Comparison of ENCODE assay signal across 11 cellular contexts in the genomic region with DNA sequence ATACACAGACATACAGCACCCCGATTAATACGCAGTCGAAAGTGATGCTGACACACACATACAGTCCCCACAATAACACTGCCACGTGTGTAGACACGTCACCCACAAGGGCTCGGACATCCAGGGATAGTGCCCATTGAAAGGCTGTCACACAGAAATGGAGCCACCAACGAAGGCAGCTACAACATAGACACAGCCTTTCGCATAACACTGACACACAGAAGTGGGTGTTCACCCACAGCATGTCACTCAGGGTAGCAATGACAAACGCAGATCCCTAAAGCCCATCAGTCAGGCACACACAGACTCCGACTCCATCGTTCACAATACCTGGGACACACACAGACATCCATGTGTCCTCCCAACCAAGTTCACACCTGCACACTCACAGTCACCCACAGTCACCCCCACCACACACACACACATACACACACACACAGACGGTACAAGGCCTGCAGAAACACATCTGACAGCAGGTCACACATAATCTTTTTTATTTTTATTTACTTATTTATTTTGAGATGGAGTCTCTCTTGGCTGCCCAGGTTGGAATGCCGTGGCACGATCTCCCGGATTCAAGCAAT. TPM values are rescaled to one million over a fixed set of nuclear protein-coding genes. Genes with fewer than 3 reads are reported as not detected.
DNase-seq lines count a peak whose midpoint lies in the region; ATAC-seq and TF ChIP-seq lines count a peak whose summit lies in the region.
"Had no signal": no experiment of that assay in that cellular context is flagged by ENCODE, and none has a peak within 500 bp of the region (broad histone marks: within the 10 kb centered on the region; RNA-seq: fewer than 3 reads in every experiment).

No MANE protein-coding gene starts in this region.

- H3K4me3 Mint-ChIP-seq in T-helper 2 cell treated with Interferon-gamma antibody and Interleukin-4, amounts not matched to agents 5 μg/mL and 100 μg/mL, for 36 hours: peak overlapping the region; percentile 66
- peak overlapping the region; percentile 70 for H3K4me3 Mint-ChIP-seq in activated B cell treated with CpG ODN at 0.5 μM for 24 hours

- no peak for ATAC-seq in activated B cell treated with CpG ODN at 0.5 μM for 24 hours (ENCODE audit: low read depth)
- no peak for ATAC-seq in GM19467 (IDR thresholded peaks at IDR 0.05; ENCODE audit: unreplicated experiment)

- TF ChIP-seq CTCF in activated B cell treated with CpG ODN at 0.5 μM for 24 hours (IDR thresholded peaks at IDR 0.05): no peak
- TF ChIP-seq CTCF in foreskin fibroblast (IDR thresholded peaks at IDR 0.05; ENCODE audit: low read depth, low read length): no peak

- peak overlapping the region; percentile 58 to 60 for H3K4me3 ChIP-seq in foreskin fibroblast (ENCODE audit: low read depth in 1 of 2, low read length in 2 of 2)
- peak overlapping the region in 6 of 7 experiments; percentile 56 to 66 (median 64) for H3K4me3 ChIP-seq in skin epidermis

- H3K27me3 Mint-ChIP-seq in T-helper 2 cell treated with Interferon-gamma antibody and Interleukin-4, amounts not matched to agents 5 μg/mL and 100 μg/mL, for 36 hours (ENCODE audit: low read depth): peaks cover 26% of the 10 kb centered on the region
- peaks cover 38% of the 10 kb centered on the region for H3K27me3 Mint-ChIP-seq in activated B cell treated with CpG ODN at 0.5 μM for 24 hours

- POLR2A ChIA-PET in activated B cell treated with CpG ODN at 0.5 μM for 24 hours (lab: Charles Lee): interaction anchor here (0.7 to 1.5 kb wide), 4 partner anchors 27 to 119 kb away, joined by 3 read pairs; partner anchors contain the start of gene C19orf53

- intact Hi-C loops in activated B cell treated with CpG ODN at 0.5 μM for 24 hours (cut with micrococcal nuclease): no loop called here

- peaks cover 17% of the 10 kb centered on the region for H3K4me1 Mint-ChIP-seq in T-helper 2 cell treated with Interferon-gamma antibody and Interleukin-4, amounts not matched to agents 5 μg/mL and 100 μg/mL, for 36 hours (ENCODE audit: low read depth)
- peaks cover 19% of the 10 kb centered on the region for H3K4me1 Mint-ChIP-seq in activated B cell treated with CpG ODN at 0.5 μM for 24 hours

- no peaks in the 10 kb centered on the region for H3K36me3 Mint-ChIP-seq in T-helper 2 cell treated with Interferon-gamma antibody and Interleukin-4, amounts not matched to agents 5 μg/mL and 100 μg/mL, for 36 hours (ENCODE audit: low read depth)
- no peaks in the 10 kb centered on the region for H3K36me3 Mint-ChIP-seq in activated B cell treated with CpG ODN at 0.5 μM for 24 hours (ENCODE audit: low read depth)

- no peak overlapping the region for H3K27ac Mint-ChIP-seq in T-helper 2 cell treated with Interferon-gamma antibody and Interleukin-4, amounts not matched to agents 5 μg/mL and 100 μg/mL, for 36 hours
- H3K27ac Mint-ChIP-seq in activated B cell treated with CpG ODN at 0.5 μM for 24 hours: no peak overlapping the region

- H3K9me3 Mint-ChIP-seq in T-helper 2 cell treated with Interferon-gamma antibody and Interleukin-4, amounts not matched to agents 5 μg/mL and 100 μg/mL, for 36 hours: no peaks in the 10 kb centered on the region
- H3K9me3 Mint-ChIP-seq in activated B cell treated with CpG ODN at 0.5 μM for 24 hours: no peaks in the 10 kb centered on the region

- CTCF ChIA-PET in activated B cell treated with CpG ODN at 0.5 μM for 24 hours (lab: Charles Lee): interaction anchor here (1.4 kb wide), 1 partner anchor 83 kb away, joined by 3 read pairs; no protein-coding TSS in a partner anchor

- no peak for DNase-seq in T-helper 2 cell treated with Interferon-gamma antibody and Interleukin-4, amounts not matched to agents 5 μg/mL and 100 μg/mL, for 36 hours (ENCODE audit: low spot score)
- DNase-seq in T-helper 2 cell (no peak), activated B cell treated with CpG ODN at 0.5 μM for 24 hours (no peak), foreskin fibroblast (no peak), EL (no peak), MV-4-11 (lab: John Stamatoyannopoulos, UW) (no peak)
- DNase-seq: ACHN; activated CD8-positive, alpha-beta memory T cell treated with anti-CD3 and anti-CD28 coated beads, Interleukin-2, amount 50 U/mL, for 4 hours; NCI-H526 treated with DMSO at 0.1 percent for 48 hours had no signal

- H3K27ac ChIP-seq in skin epidermis: peak overlapping the region in 5 of 21 experiments; percentile 31 to 82 (median 75)

RNA-seq across cellular contexts. Expression of gene NANOS3, which starts 10.4 kb away (rescaled TPM):
- total RNA-seq in activated B cell treated with CpG ODN at 0.5 μM for 24 hours: not detected in 2 replicates

RNA-seq across cellular contexts. Expression of gene BRME1, which starts 39.4 kb away (rescaled TPM):
- total RNA-seq in activated B cell treated with CpG ODN at 0.5 μM for 24 hours: 1.2 and 2.0 TPM in 2 replicates

RNA-seq across cellular contexts. Expression of gene CC2D1A, which starts 39.4 kb away (rescaled TPM):
- 32.4 and 35.6 TPM in 2 replicates for total RNA-seq in activated B cell treated with CpG ODN at 0.5 μM for 24 hours
